In genomic region chr11:75593337-75593915, GRCh38 we compare ENCODE assay signal across 15 cellular contexts. TPM values are rescaled to one million over a fixed set of nuclear protein-coding genes. Genes with fewer than 3 reads are reported as not detected.
DNase-seq lines count a peak whose midpoint lies in the region; FAIRE-seq and TF ChIP-seq lines count a peak whose summit lies in the region.
"Had no signal": no experiment of that assay in that cellular context is flagged by ENCODE, and none has a peak within 500 bp of the region (broad histone marks: within the 10 kb centered on the region; RNA-seq: fewer than 3 reads in every experiment).

No MANE protein-coding gene starts in this region.

- H3K9ac ChIP-seq in GM23248 (no peak overlapping the region), liver (ENCODE audit: low read depth in 1 of 2, low read length in 2 of 2) (no peak overlapping the region), MM.1S (ENCODE audit: low read length) (no peak overlapping the region)

- DNase-seq in GM23248 = peak; percentile 18
- DNase-seq in NCI-H2029 treated with DMSO at 0.1 percent for 48 hours (lab: John Stamatoyannopoulos, UW) = peak; percentile 90
- DNase-seq in SK-MEL-5 (ENCODE audit: low read depth, low spot score) = peak; percentile 21
- DNase-seq in H54 (ENCODE audit: insufficient read length, low spot score) = no peak
- no peak for DNase-seq in ureter (ENCODE audit: low spot score)
- no peak for DNase-seq in MM.1S
- no peak for DNase-seq in ACHN
- DNase-seq: activated naive CD8-positive, alpha-beta T cell treated with anti-CD3 and anti-CD28 coated beads, Interleukin-2, amount 10 ng/mL, durations not matched to agents 7 days and 5 days; esophagus squamous epithelium; H9; mammary epithelial cell; naive thymus-derived CD4-positive, alpha-beta T cell; WERI-Rb-1 had no signal

- FAIRE-seq in H54 (lab: Jason Lieb, UNC) = no peak

- H3K9me2 ChIP-seq in GM23248 (ENCODE audit: insufficient read depth) (no peaks in the 10 kb centered on the region), MM.1S (replicated peaks; ENCODE audit: insufficient read depth, low read length) (no peaks in the 10 kb centered on the region)

- no peaks in the 10 kb centered on the region for H3K79me2 ChIP-seq in GM23248 (ENCODE audit: insufficient read depth)
- H3K79me2 ChIP-seq in MM.1S (ENCODE audit: low read length) = no peaks in the 10 kb centered on the region

- H3K36me3 ChIP-seq in GM23248 (ENCODE audit: low read depth) (no peaks in the 10 kb centered on the region), liver (ENCODE audit: control insufficient read depth in 4 of 4, insufficient read depth in 3 of 4, low read depth in 1 of 4, low read length in 3 of 4) (no peaks in the 10 kb centered on the region), MM.1S (replicated peaks; ENCODE audit: insufficient read depth, low read length) (no peaks in the 10 kb centered on the region)
- H3K36me3 ChIP-seq: esophagus squamous epithelium, thoracic aorta, WERI-Rb-1 had no signal

- H3K4me2 ChIP-seq in GM23248 (ENCODE audit: unreplicated experiment) (no peak overlapping the region), MM.1S (ENCODE audit: low read depth, low read length) (no peak overlapping the region)

- TF ChIP-seq CTCF in liver (IDR thresholded peaks at IDR 0.05; ENCODE audit: low read depth, low read length, missing input control) (no peak), MM.1S (IDR thresholded peaks at IDR 0.05; ENCODE audit: low read length) (no peak)

- no peak for TF ChIP-seq RAD21 in liver (IDR thresholded peaks at IDR 0.05)

- in situ Hi-C loops in GM23248 (cut with MboI) (no loop called here), SK-MEL-5 (cut with HindIII; ENCODE audit: low pct_unique_long_range_greater_than_20kb, low sequenced_read_pairs) (no loop called here), ACHN (cut with HindIII; ENCODE audit: low pct_ligation_motif_present, low pct_unique_long_range_greater_than_20kb, low sequenced_read_pairs) (no loop called here)

- H3K27me3 ChIP-seq in GM23248 (replicated peaks; ENCODE audit: insufficient read depth) = no peaks in the 10 kb centered on the region
- H3K27me3 ChIP-seq in liver (ENCODE audit: control insufficient read depth in 4 of 4, insufficient read depth in 4 of 4, low read length in 3 of 4) = no peaks in the 10 kb centered on the region
- no peaks in the 10 kb centered on the region for H3K27me3 ChIP-seq in MM.1S (replicated peaks; ENCODE audit: insufficient read depth, low read length)

- H3K27ac ChIP-seq in GM23248 = no peak overlapping the region
- H3K27ac ChIP-seq in liver (ENCODE audit: low read depth in 1 of 2, low read length in 2 of 2) = no peak overlapping the region
- no peak overlapping the region for H3K27ac ChIP-seq in MM.1S (ENCODE audit: low read length)
- H3K27ac ChIP-seq: thoracic aorta, WERI-Rb-1 had no signal

- H3K4me1 ChIP-seq in GM23248 (ENCODE audit: insufficient read depth) = no peaks in the 10 kb centered on the region
- H3K4me1 ChIP-seq in liver (ENCODE audit: control insufficient read depth in 4 of 4, insufficient read depth in 4 of 4, low read length in 3 of 4) = peaks cover 0 to 1% (median 0%) of the 10 kb centered on the region in 4 donors
- H3K4me1 ChIP-seq in MM.1S (ENCODE audit: low read length) = no peaks in the 10 kb centered on the region
- H3K4me1 ChIP-seq: esophagus squamous epithelium had no signal

- H2AFZ ChIP-seq in GM23248 (no peak overlapping the region), MM.1S (ENCODE audit: low read length) (no peak overlapping the region)

- 19 to 30% methylated on average over 2 of the region's 2 CpGs for WGBS in GM23248 (ENCODE audit: low coverage in 1 of 2, low lambda C conversion rate in 2 of 2, missing lambda C conversion rate in 2 of 2), 2 experiments
- WGBS in liver = 60% methylated on average over 2 of the region's 2 CpGs

- no peak for TF ChIP-seq POLR2A in H54 (IDR thresholded peaks at IDR 0.05; ENCODE audit: low read depth, low read length)

- H3F3A ChIP-seq in GM23248 (ENCODE audit: insufficient read depth) = no peaks in the 10 kb centered on the region
- H3F3A ChIP-seq in MM.1S (ENCODE audit: insufficient read depth, low read length) = no peaks in the 10 kb centered on the region

- no peaks in the 10 kb centered on the region for H4K20me1 ChIP-seq in GM23248 (ENCODE audit: insufficient read depth)
- H4K20me1 ChIP-seq in MM.1S (ENCODE audit: insufficient read depth, low read length) = no peaks in the 10 kb centered on the region

- H3K4me3 ChIP-seq in GM23248 = no peak overlapping the region
- no peak overlapping the region for H3K4me3 ChIP-seq in liver (ENCODE audit: low read depth in 1 of 3, low read length in 3 of 3)
- no peak overlapping the region for H3K4me3 ChIP-seq in MM.1S (ENCODE audit: low read length)
- H3K4me3 ChIP-seq: esophagus squamous epithelium, thoracic aorta had no signal

- H3K9me3 ChIP-seq in GM23248 (ENCODE audit: low read depth) (no peaks in the 10 kb centered on the region), liver (ENCODE audit: control insufficient read depth in 4 of 4, low read length in 3 of 4) (no peaks in the 10 kb centered on the region), MM.1S (replicated peaks; ENCODE audit: insufficient read depth, low read length) (no peaks in the 10 kb centered on the region)
- H3K9me3 ChIP-seq: esophagus squamous epithelium, thoracic aorta had no signal

TF ChIP-seq in liver, 16 proteins besides CTCF, POLR2A, EP300 and RAD21:
- TF ChIP-seq HNF4A (conservative IDR thresholded peaks at IDR 0.05) (peak; percentile 66 to 77), ATF3 (IDR thresholded peaks at IDR 0.05) (no peak), RXRA (IDR thresholded peaks at IDR 0.05) (peak in 1 of 2 donors; percentile 20), YY1 (IDR thresholded peaks at IDR 0.05) (no peak)

RNA-seq across cellular contexts. Expression of gene SERPINH1, which starts 31.4 kb away (rescaled TPM):
- 1,790 and 1,872 TPM in 2 replicates for total RNA-seq in GM23248 (2014; rRNA removed; shearing (Covaris generic))
- polyA plus RNA-seq in GM23248 (2016; fragmentation: Nextera tagmentation; extraction: Ambion mirVana) = 520 and 559 TPM in 2 replicates
- 21.5 and 21.6 TPM in 2 replicates for total RNA-seq in SK-MEL-5 (2014; rRNA removed; shearing (Covaris generic))
- polyA plus RNA-seq in SK-MEL-5 (2015; cell fraction: cytosol; rRNA removed) = 47.4 and 49.2 TPM in 2 replicates
- 15.3 and 31.8 TPM in 2 replicates for polyA plus RNA-seq in SK-MEL-5 (2015; cell fraction: nucleus; rRNA removed)
- 100 to 1,000 TPM in 1 of 2 donors, 10 to 100 TPM in 1; 95.3 to 118 TPM for total RNA-seq in liver
- 10 to 100 TPM in 1 of 2 donors, 1 to 10 TPM in 1; 5.0 to 42.1 TPM for polyA plus RNA-seq in liver
- 109 TPM for total RNA-seq in ureter

Comparison
In these comparisons a context has a peak if more than half of its experiments do, and no peak if none do; other contexts are left out.
1. DNase-seq: peak in GM23248 (single experiment), NCI-H2029 treated with DMSO at 0.1 percent for 48 hours (single experiment) and SK-MEL-5 (single experiment); none in H54 (single experiment), ureter (single experiment), MM.1S (single experiment) and ACHN (single experiment).
2. RNA of gene SERPINH1, which starts 31.4 kb away (total RNA-seq): 1,790 to 1,872 TPM in GM23248; 95.3 to 118 TPM in liver, 109 TPM in ureter (single experiment) and 21.5 to 21.6 TPM in SK-MEL-5; every median in the first group is over 10 times any median in the second.